8 cellular contexts compared by ENCODE assay signal in genomic region chr1:20058531-20058930, GRCh38. TPM values are rescaled to one million over a fixed set of nuclear protein-coding genes. Genes with fewer than 3 reads are reported as not detected.
DNase-seq lines count a peak whose midpoint lies in the region; ATAC-seq, FAIRE-seq and TF ChIP-seq lines count a peak whose summit lies in the region.

No MANE protein-coding gene starts in this region.

- H3K4me2 ChIP-seq in HepG2 (ENCODE audit: low read depth, low read length): no peak overlapping the region

- WGBS in right lobe of liver (ENCODE audit: insufficient coverage, low coverage, low lambda C conversion rate, missing lambda C conversion rate): 0% methylated on average over 1 of the region's 1 CpG
- WGBS in HepG2 (ENCODE audit: low lambda C conversion rate): 0% methylated on average over 1 of the region's 1 CpG

- no peak overlapping the region for H3K9ac ChIP-seq in HepG2 (ENCODE audit: insufficient read depth, low read depth, low read length)

- FAIRE-seq in HepG2 (lab: Jason Lieb, UNC): no peak

- TF ChIP-seq POLR2A in right lobe of liver (IDR thresholded peaks at IDR 0.05): no peak
- no peak for TF ChIP-seq POLR2A in HepG2 (IDR thresholded peaks at IDR 0.05; ENCODE audit: insufficient read depth in 1 of 2, low read depth in 2 of 2, low read length in 2 of 2)

- peak in 3 of 4 donors; percentile 27 to 39 (median 28) for ATAC-seq in right lobe of liver
- no peak for ATAC-seq in HepG2

- no peak overlapping the region for H2AFZ ChIP-seq in HepG2 (ENCODE audit: low read length)

- intact Hi-C loops in right lobe of liver (cut with DNase I): no loop called here
- intact Hi-C loops in HepG2 (cut with micrococcal nuclease; ENCODE audit: unreplicated experiment): no loop called here

- DNase-seq in right lobe of liver (no peak), HepG2 (ENCODE audit: low spot score) (no peak), medulla oblongata (ENCODE audit: extremely low spot score) (peak; percentile 14), NCI-H82 treated with DMSO at 0.1 percent for 48 hours (lab: John Stamatoyannopoulos, UW; ENCODE audit: unreplicated experiment) (no peak), DMS153 treated with DMSO at 0.1 percent for 48 hours (lab: John Stamatoyannopoulos, UW; ENCODE audit: unreplicated experiment) (no peak), NCI-H1417 (lab: John Stamatoyannopoulos, UW) (no peak), RPMI8226 (no peak)
- peak; percentile 32 for DNase-seq in activated gamma-delta T cell treated with anti-CD3 and anti-CD28 coated beads, Interleukin-2, amount 50 U/mL, for 16 hours (ENCODE audit: low read depth)

- H3K27ac ChIP-seq in right lobe of liver (no peak overlapping the region), HepG2 (ENCODE audit: extremely low read length, insufficient read depth, low read length) (no peak overlapping the region)

- no peaks in the 10 kb centered on the region for H3K4me1 ChIP-seq in right lobe of liver
- no peaks in the 10 kb centered on the region for H3K4me1 ChIP-seq in HepG2 (ENCODE audit: insufficient read depth, low read length)

- no TSS peak for BruUV-seq in HepG2 (replicated peaks; lab: Mats Ljungman, UMichigan)

- no peaks in the 10 kb centered on the region for H4K20me1 ChIP-seq in HepG2 (ENCODE audit: insufficient read depth, low read length)

- no peaks in the 10 kb centered on the region for H3K36me3 ChIP-seq in right lobe of liver
- H3K36me3 ChIP-seq in HepG2 (replicated peaks in 1 of 2; ENCODE audit: control insufficient read depth in 1 of 2, insufficient read depth in 2 of 2, low read length in 2 of 2): no peaks in the 10 kb centered on the region

- H3K79me2 ChIP-seq in HepG2 (ENCODE audit: insufficient read depth, low read length): no peaks in the 10 kb centered on the region

- POLR2A ChIA-PET in HepG2 (lab: Yijun Ruan, JAX): no interaction called here

- CTCF ChIA-PET in HepG2 (lab: Yijun Ruan, JAX; ENCODE audit: low intra/inter-chr PET ratio, low total read pairs): no interaction called here

- no peak for TF ChIP-seq CTCF in right lobe of liver (IDR thresholded peaks at IDR 0.05)
- no peak for TF ChIP-seq CTCF in HepG2 (CRISPR knock-in tag; IDR thresholded peaks at IDR 0.05)

- TF ChIP-seq RAD21 in HepG2 (CRISPR knock-in tag; IDR thresholded peaks at IDR 0.05): no peak

- H3K27me3 ChIP-seq in right lobe of liver: no peaks in the 10 kb centered on the region
- H3K27me3 ChIP-seq in HepG2 (ENCODE audit: control insufficient read depth in 1 of 2, insufficient read depth in 2 of 2, low read length in 2 of 2): peaks cover 0 to 11% of the 10 kb centered on the region in 2 experiments; a peak in 1 of 5 replicates

- H3K4me3 ChIP-seq in right lobe of liver (no peak overlapping the region), HepG2 (replicated peaks in 1 of 3; ENCODE audit: insufficient read depth in 1 of 3, low read depth in 2 of 3, low read length in 3 of 3) (no peak overlapping the region)

- H3K9me3 ChIP-seq in right lobe of liver: no peaks in the 10 kb centered on the region
- no peaks in the 10 kb centered on the region for H3K9me3 ChIP-seq in HepG2 (ENCODE audit: low read length)

- in situ Hi-C loops in HepG2 (cut with HindIII; ENCODE audit: extremely low pct_ligation_motif_present, low pct_unique_long_range_greater_than_20kb): no loop called here

- TF ChIP-seq EP300 in HepG2 (IDR thresholded peaks at IDR 0.05; ENCODE audit: low read depth in 2 of 2, low read length in 2 of 2) (no peak), HepG2 (CRISPR knock-in tag; IDR thresholded peaks at IDR 0.05; ENCODE audit: borderline replicate concordance) (no peak)

TF ChIP-seq in HepG2, 621 proteins besides CTCF, POLR2A, EP300 and RAD21:
- TF ChIP-seq MXD4 (CRISPR knock-in tag; IDR thresholded peaks at IDR 0.05) (no peak), ASH2L (IDR thresholded peaks at IDR 0.05; ENCODE audit: insufficient read length, low read depth, low read length) (no peak), DRAP1 (CRISPR knock-in tag; IDR thresholded peaks at IDR 0.05) (no peak), ZNF17 (CRISPR knock-in tag; IDR thresholded peaks at IDR 0.05) (no peak), SRSF4 (IDR thresholded peaks at IDR 0.05; ENCODE audit: low read depth, low read length, poor library complexity, severe bottlenecking) (no peak), ZNF253 (CRISPR knock-in tag; IDR thresholded peaks at IDR 0.05; ENCODE audit: borderline replicate concordance) (no peak), ZNF768 (CRISPR knock-in tag; IDR thresholded peaks at IDR 0.05) (no peak), ELK4 (CRISPR knock-in tag; IDR thresholded peaks at IDR 0.05; ENCODE audit: borderline replicate concordance) (no peak), RBAK (CRISPR knock-in tag; IDR thresholded peaks at IDR 0.05) (no peak), HOXD1 (CRISPR knock-in tag; IDR thresholded peaks at IDR 0.05) (no peak), ZNF367 (CRISPR knock-in tag; IDR thresholded peaks at IDR 0.05; ENCODE audit: borderline replicate concordance) (no peak)
- TF ChIP-seq, protein P1, sequence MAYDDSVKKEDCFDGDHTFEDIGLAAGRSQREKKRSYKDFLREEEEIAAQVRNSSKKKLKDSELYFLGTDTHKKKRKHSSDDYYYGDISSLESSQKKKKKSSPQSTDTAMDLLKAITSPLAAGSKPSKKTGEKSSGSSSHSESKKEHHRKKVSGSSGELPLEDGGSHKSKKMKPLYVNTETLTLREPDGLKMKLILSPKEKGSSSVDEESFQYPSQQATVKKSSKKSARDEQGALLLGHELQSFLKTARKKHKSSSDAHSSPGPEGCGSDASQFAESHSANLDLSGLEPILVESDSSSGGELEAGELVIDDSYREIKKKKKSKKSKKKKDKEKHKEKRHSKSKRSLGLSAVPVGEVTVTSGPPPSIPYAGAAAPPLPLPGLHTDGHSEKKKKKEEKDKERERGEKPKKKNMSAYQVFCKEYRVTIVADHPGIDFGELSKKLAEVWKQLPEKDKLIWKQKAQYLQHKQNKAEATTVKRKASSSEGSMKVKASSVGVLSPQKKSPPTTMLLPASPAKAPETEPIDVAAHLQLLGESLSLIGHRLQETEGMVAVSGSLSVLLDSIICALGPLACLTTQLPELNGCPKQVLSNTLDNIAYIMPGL (CRISPR knock-in tag; IDR thresholded peaks at IDR 0.05; ENCODE audit: borderline replicate concordance in 1 of 2, low read depth in 1 of 2): no peak

RNA-seq across cellular contexts. Expression of gene PLA2G5, which starts 11.5 kb away (rescaled TPM):
- total RNA-seq in right lobe of liver: 1 to 10 TPM in 5 of 6 experiments, under 1 TPM in 1; 0.62 to 4.8 (median 3.2) TPM
- total RNA-seq in HepG2 (2016; rRNA removed; fragmentation: Illumina TruSeq; extraction: Trizol): not detected in 2 replicates
- not detected in 2 replicates for total RNA-seq in HepG2 (2016; cell fraction: cytosol; rRNA removed; fragmentation: Illumina TruSeq; extraction: Trizol; ENCODE audit: low read depth)
- not detected in 2 replicates for total RNA-seq in HepG2 (2016; cell fraction: insoluble cytoplasmic fraction; rRNA removed; fragmentation: Illumina TruSeq; extraction: Trizol)
- not detected in 2 replicates for total RNA-seq in HepG2 (2016; cell fraction: membrane; rRNA removed; fragmentation: Illumina TruSeq; extraction: Trizol)
- not detected in 2 replicates for total RNA-seq in HepG2 (2016; cell fraction: nucleus; rRNA removed; fragmentation: Illumina TruSeq; extraction: Trizol)
- polyA plus RNA-seq in HepG2 (2011; rRNA removed): not detected in 2 replicates
- 0.06 TPM in 1 of 2 replicates, not detected in the other for polyA plus RNA-seq in HepG2 (2011; cell fraction: cytosol; rRNA removed)
- not detected in 2 replicates for polyA plus RNA-seq in HepG2 (2011; cell fraction: nucleus; rRNA removed)
- polyA plus RNA-seq in HepG2 (2012): not detected in 2 replicates
- not detected in 2 replicates for polyA plus RNA-seq in HepG2 (2016; cell fraction: cytosol; fragmentation: Illumina TruSeq; extraction: Trizol; ENCODE audit: low read depth)
- polyA plus RNA-seq in HepG2 (2016; cell fraction: insoluble cytoplasmic fraction; fragmentation: Illumina TruSeq; extraction: Trizol; ENCODE audit: low read depth): not detected in 2 replicates
- not detected in 2 replicates for polyA plus RNA-seq in HepG2 (2016; cell fraction: membrane; fragmentation: Illumina TruSeq; extraction: Trizol; ENCODE audit: low read depth)
- not detected in 2 replicates for polyA plus RNA-seq in HepG2 (2016; cell fraction: nucleus; fragmentation: Illumina TruSeq; extraction: Trizol; ENCODE audit: insufficient read depth, low read depth)
- not detected in 2 replicates for polyA minus RNA-seq in HepG2 (2011; rRNA and poly(A)+ RNA removed; ENCODE audit: low replicate concordance)
- not detected in 2 replicates for polyA minus RNA-seq in HepG2 (2011; cell fraction: cytosol; rRNA and poly(A)+ RNA removed)
- not detected in 2 replicates for polyA minus RNA-seq in HepG2 (2011; cell fraction: nucleus; rRNA and poly(A)+ RNA removed)

Comparison
In these comparisons a context has a peak if more than half of its experiments do, and no peak if none do; other contexts are left out.
1. DNase-seq: peak in activated gamma-delta T cell treated with anti-CD3 and anti-CD28 coated beads, Interleukin-2, amount 50 U/mL, for 16 hours (single experiment) and medulla oblongata (single experiment); none in right lobe of liver (0 of 3), HepG2 (single experiment), NCI-H82 treated with DMSO at 0.1 percent for 48 hours (single experiment), DMS153 treated with DMSO at 0.1 percent for 48 hours (single experiment), NCI-H1417 (0 of 3) and RPMI8226 (single experiment).